9 cellular contexts compared by ENCODE assay signal in the genomic region with DNA sequence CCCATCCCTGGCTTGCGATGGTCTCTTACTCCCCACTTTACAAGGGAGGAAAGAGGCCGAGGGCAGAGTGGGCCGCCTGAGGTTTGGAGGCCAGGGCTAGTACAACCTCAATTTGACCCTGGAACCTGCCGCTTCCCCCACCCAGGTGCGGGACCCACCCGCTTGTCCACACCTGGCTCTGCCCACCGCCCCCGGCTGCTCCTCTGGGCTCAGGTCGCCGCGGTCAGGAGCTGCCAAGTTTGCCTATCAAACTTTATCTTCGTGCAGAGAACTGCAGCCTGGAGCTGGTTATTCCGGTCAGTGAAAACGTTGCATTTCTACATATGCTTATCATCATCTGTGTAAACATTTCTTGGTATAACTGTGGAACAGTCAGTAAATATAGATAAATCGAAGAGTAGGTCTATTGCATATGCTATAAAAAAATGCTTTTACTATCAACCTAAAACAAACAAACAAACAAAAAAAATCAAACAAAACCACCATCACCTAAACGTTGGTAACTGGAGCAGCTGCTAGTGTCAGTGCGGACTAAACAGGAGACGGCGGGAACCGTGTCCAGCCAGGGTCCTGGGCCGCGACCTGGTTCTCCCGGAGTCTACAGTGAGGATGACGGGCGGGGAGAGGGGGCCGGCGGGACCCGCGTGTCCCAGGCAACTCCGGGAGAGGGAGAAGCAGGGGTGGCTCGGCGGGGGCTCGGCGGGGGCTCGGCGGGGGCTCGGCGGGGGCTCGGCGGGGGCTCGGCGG. TPM values are rescaled to one million over a fixed set of nuclear protein-coding genes. Genes with fewer than 3 reads are reported as not detected.
DNase-seq lines count a peak whose midpoint lies in the region; ATAC-seq, FAIRE-seq and TF ChIP-seq lines count a peak whose summit lies in the region.
"Had no signal": no experiment of that assay in that cellular context is flagged by ENCODE, and none has a peak within 500 bp of the region (broad histone marks: within the 10 kb centered on the region; RNA-seq: fewer than 3 reads in every experiment).

No MANE protein-coding gene starts in this region.

- H3K27ac Mint-ChIP-seq in stimulated activated memory B cell treated with anti-CD40 and anti-IgM and Interleukin-4, amounts not matched to agents 10 μg/mL and 1 μg/mL and 100 μg/mL, for 72 hours: peak overlapping the region; percentile 87

- H2AFZ ChIP-seq in K562 (ENCODE audit: low read depth, low read length): peak overlapping the region; percentile 51; the same call in 1 of the 2 replicates

- intact Hi-C loops in K562 (cut with micrococcal nuclease): loop anchor here (2.0 kb wide), 1 partner anchor 63 kb away; no protein-coding TSS in a partner anchor

- peak; percentile 100 for TF ChIP-seq POLR2A in K562 (conservative IDR thresholded peaks at IDR 0.05)

- no peaks in the 10 kb centered on the region for H3K9me1 ChIP-seq in K562 (ENCODE audit: control insufficient read depth, insufficient read depth, low read length)

- H4K20me1 ChIP-seq in K562 (replicated peaks; ENCODE audit: control insufficient read depth, insufficient read depth, low read length): peaks cover 12% of the 10 kb centered on the region

- H3K79me2 ChIP-seq in K562 (ENCODE audit: control insufficient read depth, insufficient read depth, low read length): no peaks in the 10 kb centered on the region

- H3K9ac ChIP-seq in K562 (ENCODE audit: insufficient read depth in 1 of 2, low read depth in 2 of 2, low read length in 2 of 2): peak overlapping the region; percentile 63 to 84

- H3K4me1 ChIP-seq in K562 (replicated peaks in 1 of 2; ENCODE audit: control insufficient read depth in 2 of 2, insufficient read depth in 2 of 2, low read length in 2 of 2): peaks cover 36 to 39% of the 10 kb centered on the region in 2 experiments

- no peaks in the 10 kb centered on the region for H3K9me3 ChIP-seq in K562 (replicated peaks; ENCODE audit: control insufficient read depth, insufficient read depth, low read depth, low read length)

- H3K4me3 Mint-ChIP-seq in stimulated activated memory B cell treated with anti-CD40 and anti-IgM and Interleukin-4, amounts not matched to agents 10 μg/mL and 1 μg/mL and 100 μg/mL, for 72 hours: peak overlapping the region; percentile 91

- H3K27ac ChIP-seq in K562 (ENCODE audit: extremely low read depth, low read depth, low read length): peak overlapping the region; percentile 68

- ATAC-seq in K562 (peak; percentile 76), GM19395 (IDR thresholded peaks at IDR 0.05; ENCODE audit: unreplicated experiment) (no peak), HG03469 (IDR thresholded peaks at IDR 0.05; ENCODE audit: unreplicated experiment) (no peak), GM18868 (IDR thresholded peaks at IDR 0.05; ENCODE audit: unreplicated experiment) (no peak)
- peak; percentile 13 for ATAC-seq in stimulated activated memory B cell treated with anti-CD40 and anti-IgM and Interleukin-4, amounts not matched to agents 10 μg/mL and 1 μg/mL and 100 μg/mL, for 72 hours

- in situ Hi-C loops in K562 (cut with MboI): no loop called here

- peak overlapping the region; percentile 46 for H3K4me2 ChIP-seq in K562 (ENCODE audit: insufficient read depth, low read length)

- no peaks in the 10 kb centered on the region; a peak in 1 of 5 replicates for H3K27me3 ChIP-seq in K562 (ENCODE audit: control insufficient read depth in 2 of 2, insufficient read depth in 2 of 2, low read length in 2 of 2)

- TF ChIP-seq CTCF in K562 (IDR thresholded peaks at IDR 0.05 in 2 of 3, conservative IDR thresholded peaks at IDR 0.05 in 1 of 3; ENCODE audit: insufficient read depth in 2 of 3, low read depth in 1 of 3, low read length in 3 of 3): no peak; a peak in 1 of 6 replicates

- POLR2A ChIA-PET in K562 (lab: Yijun Ruan, JAX): interaction anchor here (0.6 to 1.5 kb wide), 5 partner anchors 10 to 334 kb away, joined by 3 to 6 read pairs (median 3); no protein-coding TSS in a partner anchor

- DNase-seq in EL (peak; percentile 35), NCI-H1092 (lab: John Stamatoyannopoulos, UW) (peak; percentile 38), K562 (ENCODE audit: extremely low read depth in 1 of 4, low spot score in 3 of 4) (peak; percentile 78 to 89 (median 86)), inferior parietal cortex (ENCODE audit: extremely low spot score) (peak; percentile 17)

- peak; percentile 87 for FAIRE-seq in K562 (lab: Jason Lieb, UNC)
- FAIRE-seq: TTC549 had no signal

- BruUV-seq in K562 (replicated peaks; lab: Mats Ljungman, UMichigan): no TSS peak

- H3K9me3 Mint-ChIP-seq in stimulated activated memory B cell treated with anti-CD40 and anti-IgM and Interleukin-4, amounts not matched to agents 10 μg/mL and 1 μg/mL and 100 μg/mL, for 72 hours: no peaks in the 10 kb centered on the region

- no peaks in the 10 kb centered on the region for H3K27me3 Mint-ChIP-seq in stimulated activated memory B cell treated with anti-CD40 and anti-IgM and Interleukin-4, amounts not matched to agents 10 μg/mL and 1 μg/mL and 100 μg/mL, for 72 hours

- CTCF ChIA-PET in K562 (lab: Yijun Ruan, JAX; ENCODE audit: low intra/inter-chr PET ratio): no interaction called here

- no peak for TF ChIP-seq RAD21 in K562 (CRISPR knock-in tag; conservative IDR thresholded peaks at IDR 0.05 in 1 of 2, IDR thresholded peaks at IDR 0.05 in 1 of 2)

- H3K36me3 ChIP-seq in K562 (ENCODE audit: control insufficient read depth, insufficient read depth, low read length): no peaks in the 10 kb centered on the region

- WGBS in K562 (ENCODE audit: insufficient coverage, low coverage, missing lambda C conversion rate): 7% methylated on average over 25 of the region's 42 CpGs

- peaks cover 29% of the 10 kb centered on the region for H3K4me1 Mint-ChIP-seq in stimulated activated memory B cell treated with anti-CD40 and anti-IgM and Interleukin-4, amounts not matched to agents 10 μg/mL and 1 μg/mL and 100 μg/mL, for 72 hours

- TF ChIP-seq EP300 in K562 (IDR thresholded peaks at IDR 0.05; ENCODE audit: low read length): peak; percentile 84

- H3K4me3 ChIP-seq in K562: peak overlapping the region; percentile 63

- peaks cover 5% of the 10 kb centered on the region for H3K36me3 Mint-ChIP-seq in stimulated activated memory B cell treated with anti-CD40 and anti-IgM and Interleukin-4, amounts not matched to agents 10 μg/mL and 1 μg/mL and 100 μg/mL, for 72 hours

TF ChIP-seq in K562, 482 proteins besides CTCF, POLR2A, EP300 and RAD21 (continues in another document):
- TF ChIP-seq ETV6 (IDR thresholded peaks at IDR 0.05; ENCODE audit: borderline replicate concordance in 1 of 2, low read depth in 2 of 2, low read length in 1 of 2) (no peak), ETV6 (CRISPR knock-in tag; IDR thresholded peaks at IDR 0.05; ENCODE audit: borderline replicate concordance) (no peak), ZNF77 (CRISPR knock-in tag; IDR thresholded peaks at IDR 0.05) (no peak), ZNF311 (CRISPR knock-in tag; IDR thresholded peaks at IDR 0.05) (no peak), MTA1 (IDR thresholded peaks at IDR 0.05; ENCODE audit: borderline replicate concordance) (0 out of 2 replicates have a peak, but pooled peaks have one; percentile 65), NKRF (IDR thresholded peaks at IDR 0.05; ENCODE audit: borderline replicate concordance) (peak; percentile 73), FOXA1 (IDR thresholded peaks at IDR 0.05; ENCODE audit: borderline replicate concordance) (peak; percentile 39; the same call in 1 of the 2 replicates), HNRNPUL1 (IDR thresholded peaks at IDR 0.05; ENCODE audit: low read length) (no peak), HNRNPL (IDR thresholded peaks at IDR 0.05; ENCODE audit: low read depth, low read length) (no peak), ZNF133 (CRISPR knock-in tag; IDR thresholded peaks at IDR 0.05) (0 out of 2 replicates have a peak, but pooled peaks have one; percentile 20), SMARCC2 (IDR thresholded peaks at IDR 0.05; ENCODE audit: low read depth) (peak; percentile 49; the same call in 1 of the 2 replicates), FOSL1 (tag; conservative IDR thresholded peaks at IDR 0.05) (no peak)

RNA-seq across cellular contexts. Expression of gene ADARB1, which starts 0.9 kb away (rescaled TPM):
- 40.2 and 48.3 TPM in 2 replicates for total RNA-seq in K562 (2011; cell fraction: chromatin; rRNA removed; ENCODE audit: low replicate concordance)
- 29.0 and 30.4 TPM in 2 replicates for total RNA-seq in K562 (2011; cell fraction: nucleolus; rRNA removed)
- total RNA-seq in K562 (2011; cell fraction: nucleoplasm; rRNA removed): 24.6 and 33.4 TPM in 2 replicates
- total RNA-seq in K562 (2014; rRNA removed) (7.7 and 9.1 TPM in 2 replicates), K562 (2014; rRNA removed; fragmentation: Illumina TruSeq; extraction: Trizol) (8.3 TPM in 2 replicates), K562 (2015; rRNA removed; fragmentation: Illumina TruSeq; extraction: Trizol) (6.4 and 7.1 TPM in 2 replicates), K562 (2021) (12.0 and 16.0 TPM in 2 replicates)
- polyA plus RNA-seq in K562 (2011; rRNA removed) (8.4 and 11.8 TPM in 2 replicates), K562 (2014; fragmentation: Illumina TruSeq; extraction: Trizol) (7.3 and 9.2 TPM in 2 replicates), K562 (2014; fragmentation: Nextera tagmentation; extraction: Ambion mirVana) (1 to 10 TPM; 7.1 to 8.1 TPM), K562 (2014; rRNA removed) (6.7 and 12.8 TPM in 2 replicates)
- 6.6 and 7.4 TPM in 2 replicates for polyA plus RNA-seq in K562 (2011; cell fraction: cytosol; rRNA removed)
- 15.0 and 23.8 TPM in 2 replicates for polyA plus RNA-seq in K562 (2011; cell fraction: nucleus; rRNA removed)
- 7.5 and 8.1 TPM in 2 replicates for polyA plus RNA-seq in K562 (2012)
- polyA minus RNA-seq in K562 (2011; rRNA and poly(A)+ RNA removed): 10.4 and 16.9 TPM in 2 replicates
- 12.7 and 15.3 TPM in 2 replicates for polyA minus RNA-seq in K562 (2011; cell fraction: cytosol; rRNA and poly(A)+ RNA removed)
- 13.3 and 18.3 TPM in 2 replicates for polyA minus RNA-seq in K562 (2011; cell fraction: nucleus; rRNA and poly(A)+ RNA removed)

Comparison
In these comparisons a context has a peak if more than half of its experiments do, and no peak if none do; other contexts are left out.
1. DNase-seq: peak in every context shown above with its lines; median percentile 86 in K562; 38 in NCI-H1092; 35 in EL; 17 in inferior parietal cortex.
2. ATAC-seq: peak in K562 (single experiment) and stimulated activated memory B cell treated with anti-CD40 and anti-IgM and Interleukin-4, amounts not matched to agents 10 μg/mL and 1 μg/mL and 100 μg/mL, for 72 hours (single experiment); none in GM19395 (single experiment), HG03469 (single experiment) and GM18868 (single experiment).